Comparison of ENCODE assay signal across 1 cellular context in genomic region chr19:38654478-38655079, GRCh38.
TF ChIP-seq lines count a peak whose summit lies in the region.

No MANE protein-coding gene starts in this region.

TF ChIP-seq in endothelial cell of umbilical vein, 7 proteins besides CTCF, POLR2A, EP300 and RAD21:
- TF ChIP-seq FOS (IDR thresholded peaks at IDR 0.05; ENCODE audit: borderline replicate concordance, insufficient read depth, low read length) (no peak), POLR2AphosphoS5 (IDR thresholded peaks at IDR 0.05; ENCODE audit: insufficient read depth, low read depth, low read length) (no peak), GATA2 (IDR thresholded peaks at IDR 0.05; ENCODE audit: insufficient read depth, insufficient read length, low read depth, low read length) (no peak), JUN (IDR thresholded peaks at IDR 0.05; ENCODE audit: borderline replicate concordance, insufficient read depth, insufficient read length, low read depth) (no peak), MYC (IDR thresholded peaks at IDR 0.05; ENCODE audit: low read depth, low read length) (no peak), EZH2 (IDR thresholded peaks at IDR 0.05; ENCODE audit: borderline replicate concordance, low read depth, low read length, severe bottlenecking) (no peak), MAX (IDR thresholded peaks at IDR 0.05; ENCODE audit: insufficient read depth, insufficient read length) (no peak)
